Comparison of ENCODE assay signal across 18 cellular contexts in the genomic region with DNA sequence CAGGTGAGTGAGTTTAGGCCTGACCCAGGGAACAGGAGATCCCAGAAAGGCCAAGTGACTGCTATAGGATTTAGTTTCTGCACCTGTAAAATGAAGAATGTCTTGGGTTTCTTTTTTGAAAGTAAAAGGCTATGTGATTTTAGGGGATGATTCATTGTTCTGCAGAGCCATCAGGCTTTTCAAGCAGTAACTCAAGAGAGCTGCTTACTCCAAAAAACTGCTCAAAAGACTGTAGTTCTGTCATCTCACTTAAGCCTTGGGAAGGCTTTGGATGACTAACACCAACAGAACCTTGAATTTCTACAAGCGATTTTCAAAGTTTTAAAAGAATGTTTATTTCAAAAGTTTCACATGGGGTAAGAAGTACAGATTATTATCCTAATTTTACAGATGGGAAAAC.
A peak's percentile ranks its signal among the peaks of the same experiment; 100 is the strongest.
DNase-seq lines count a peak whose midpoint lies in the region; ATAC-seq and TF ChIP-seq lines count a peak whose summit lies in the region.
"Had no signal": no experiment of that assay in that cellular context is flagged by ENCODE, and none has a peak within 500 bp of the region (broad histone marks: within the 10 kb centered on the region; RNA-seq: fewer than 3 reads in every experiment).

No MANE protein-coding gene starts in this region.

- TF ChIP-seq POLR2A in transverse colon (IDR thresholded peaks at IDR 0.05): no peak

- no peak for DNase-seq in activated naive CD4-positive, alpha-beta T cell treated with anti-CD3 and anti-CD28 coated beads, Interleukin-2, amount 10 ng/mL, durations not matched to agents 7 days and 5 days
- DNase-seq in activated naive CD4-positive, alpha-beta T cell treated with Interleukin-2 at 50 U/mL for 16 hours: no peak
- DNase-seq in T-helper 17 cell: no peak
- no peak for DNase-seq in activated CD8-positive, alpha-beta T cell treated with anti-CD3 and anti-CD28 coated beads, Interleukin-2, amount 10 ng/mL, durations not matched to agents 7 days and 5 days
- DNase-seq in transverse colon: no peak
- DNase-seq in stimulated activated CD4-positive, alpha-beta T cell treated with anti-CD3 and anti-CD28 coated beads, Interleukin-4, amount 100 ng/mL, for 4 hours: no peak
- DNase-seq in cerebellum (ENCODE audit: low spot score): no peak
- DNase-seq: BE2C; CD4-positive, CD25-positive, alpha-beta regulatory T cell; DMS79; NCI-H1105; NCI-H146; NCI-H226; NCI-H524; NCI-H82; SIG-M5 had no signal

- H3K27ac ChIP-seq in transverse colon: peak overlapping the region; percentile 15 to 39 (median 34)
- H3K27ac ChIP-seq: KMS-11 had no signal

- H3K27me3 Mint-ChIP-seq in activated naive CD4-positive, alpha-beta T cell treated with anti-CD3 and anti-CD28 coated beads, Interleukin-2, amount 10 ng/mL, durations not matched to agents 7 days and 5 days: no peaks in the 10 kb centered on the region
- H3K27me3 Mint-ChIP-seq in T-helper 17 cell: no peaks in the 10 kb centered on the region
- H3K27me3 Mint-ChIP-seq in activated CD8-positive, alpha-beta T cell treated with anti-CD3 and anti-CD28 coated beads, Interleukin-2, amount 10 ng/mL, durations not matched to agents 7 days and 5 days (ENCODE audit: low read depth): no peaks in the 10 kb centered on the region
- H3K27me3 Mint-ChIP-seq: CD4-positive, CD25-positive, alpha-beta regulatory T cell had no signal

- no peaks in the 10 kb centered on the region for H3K9me3 Mint-ChIP-seq in activated naive CD4-positive, alpha-beta T cell treated with anti-CD3 and anti-CD28 coated beads, Interleukin-2, amount 10 ng/mL, durations not matched to agents 7 days and 5 days
- no peaks in the 10 kb centered on the region for H3K9me3 Mint-ChIP-seq in activated CD8-positive, alpha-beta T cell treated with anti-CD3 and anti-CD28 coated beads, Interleukin-2, amount 10 ng/mL, durations not matched to agents 7 days and 5 days (ENCODE audit: insufficient read depth)
- H3K9me3 Mint-ChIP-seq: CD4-positive, CD25-positive, alpha-beta regulatory T cell had no signal

- no peak for ATAC-seq in T-helper 17 cell
- ATAC-seq in activated CD8-positive, alpha-beta T cell treated with anti-CD3 and anti-CD28 coated beads, Interleukin-2, amount 10 ng/mL, durations not matched to agents 7 days and 5 days: no peak
- ATAC-seq: Panc1 had no signal

- peaks cover 40% of the 10 kb centered on the region for H3K36me3 Mint-ChIP-seq in activated naive CD4-positive, alpha-beta T cell treated with anti-CD3 and anti-CD28 coated beads, Interleukin-2, amount 10 ng/mL, durations not matched to agents 7 days and 5 days
- peaks cover 4% of the 10 kb centered on the region for H3K36me3 Mint-ChIP-seq in T-helper 17 cell (ENCODE audit: low read depth)
- H3K36me3 Mint-ChIP-seq in activated CD8-positive, alpha-beta T cell treated with anti-CD3 and anti-CD28 coated beads, Interleukin-2, amount 10 ng/mL, durations not matched to agents 7 days and 5 days (ENCODE audit: low read depth): peaks cover 54% of the 10 kb centered on the region

- TF ChIP-seq CTCF in transverse colon (IDR thresholded peaks at IDR 0.05): no peak

- H3K9me3 ChIP-seq in T-helper 17 cell (ENCODE audit: control insufficient read depth, low read length, poor library complexity, severe bottlenecking) (no peaks in the 10 kb centered on the region), transverse colon (no peaks in the 10 kb centered on the region)
- H3K9me3 ChIP-seq: BE2C had no signal

- H3K27ac Mint-ChIP-seq in activated naive CD4-positive, alpha-beta T cell treated with anti-CD3 and anti-CD28 coated beads, Interleukin-2, amount 10 ng/mL, durations not matched to agents 7 days and 5 days: peak overlapping the region; percentile 0
- H3K27ac Mint-ChIP-seq in T-helper 17 cell: peak overlapping the region; percentile 51
- peak overlapping the region; percentile 23 for H3K27ac Mint-ChIP-seq in activated CD8-positive, alpha-beta T cell treated with anti-CD3 and anti-CD28 coated beads, Interleukin-2, amount 10 ng/mL, durations not matched to agents 7 days and 5 days

- no peaks in the 10 kb centered on the region for H3K27me3 ChIP-seq in transverse colon
- H3K27me3 ChIP-seq: BE2C had no signal

- H3K36me3 ChIP-seq in transverse colon: peaks cover 0 to 4% (median 0%) of the 10 kb centered on the region in 4 donors
- H3K36me3 ChIP-seq: BE2C had no signal

- peaks cover 29% of the 10 kb centered on the region for H3K4me1 Mint-ChIP-seq in activated naive CD4-positive, alpha-beta T cell treated with anti-CD3 and anti-CD28 coated beads, Interleukin-2, amount 10 ng/mL, durations not matched to agents 7 days and 5 days
- H3K4me1 Mint-ChIP-seq in T-helper 17 cell: peaks cover 25% of the 10 kb centered on the region
- H3K4me1 Mint-ChIP-seq in activated CD8-positive, alpha-beta T cell treated with anti-CD3 and anti-CD28 coated beads, Interleukin-2, amount 10 ng/mL, durations not matched to agents 7 days and 5 days (ENCODE audit: low read depth): peaks cover 54% of the 10 kb centered on the region

- H3K4me3 Mint-ChIP-seq in activated naive CD4-positive, alpha-beta T cell treated with anti-CD3 and anti-CD28 coated beads, Interleukin-2, amount 10 ng/mL, durations not matched to agents 7 days and 5 days: no peak overlapping the region
- no peak overlapping the region for H3K4me3 Mint-ChIP-seq in T-helper 17 cell
- peak overlapping the region; percentile 17 for H3K4me3 Mint-ChIP-seq in activated CD8-positive, alpha-beta T cell treated with anti-CD3 and anti-CD28 coated beads, Interleukin-2, amount 10 ng/mL, durations not matched to agents 7 days and 5 days
- H3K4me3 Mint-ChIP-seq: CD4-positive, CD25-positive, alpha-beta regulatory T cell had no signal

- TF ChIP-seq EP300 in transverse colon (IDR thresholded peaks at IDR 0.05; ENCODE audit: low read depth): no peak

- CTCF ChIA-PET in activated naive CD4-positive, alpha-beta T cell treated with anti-CD3 and anti-CD28 coated beads, Interleukin-2, amount 10 ng/mL, durations not matched to agents 7 days and 5 days (lab: Charles Lee): interaction anchor here (0.5 to 2.3 kb wide), 3 partner anchors 18 to 96 kb away, joined by 4 to 10 read pairs (median 5); a partner anchor contains a TSS
- CTCF ChIA-PET in activated CD8-positive, alpha-beta T cell treated with anti-CD3 and anti-CD28 coated beads, Interleukin-2, amount 10 ng/mL, durations not matched to agents 7 days and 5 days (lab: Charles Lee): interaction anchor here (0.9 to 5.6 kb wide), 6 partner anchors 11 to 122 kb away, joined by 3 to 36 read pairs (median 4); a partner anchor contains a TSS

- peaks cover 0 to 31% (median 12%) of the 10 kb centered on the region in 4 donors for H3K4me1 ChIP-seq in transverse colon
- H3K4me1 ChIP-seq: BE2C had no signal

- 67 to 88% methylated on average over 1 of the region's 1 CpG for WGBS in transverse colon (ENCODE audit: low coverage in 1 of 2), 2 donors

- POLR2A ChIA-PET in activated CD8-positive, alpha-beta T cell treated with anti-CD3 and anti-CD28 coated beads, Interleukin-2, amount 10 ng/mL, durations not matched to agents 7 days and 5 days (lab: Charles Lee): interaction anchor here (0.7 to 1.1 kb wide), 2 partner anchors 96 to 361 kb away, joined by 3 to 4 read pairs; a partner anchor contains a TSS

- in situ Hi-C loops in transverse colon (cut with MboI; ENCODE audit: low pct_ligation_motif_present in 1 of 4, low pct_unique_long_range_greater_than_20kb in 1 of 4, low sequenced_read_pairs in 3 of 4): no loop called here

- no peak overlapping the region for H3K4me3 ChIP-seq in transverse colon

- intact Hi-C loops in transverse colon (cut with DNase I; ENCODE audit: low total_unique reads): no loop called here

Comparison
In these comparisons a context has a peak if more than half of its experiments do, and no peak if none do; other contexts are left out.
1. H3K27ac Mint-ChIP-seq: peak in every context shown above with its lines; median percentile 51 in T-helper 17 cell; 23 in activated CD8-positive, alpha-beta T cell treated with anti-CD3 and anti-CD28 coated beads, Interleukin-2, amount 10 ng/mL, durations not matched to agents 7 days and 5 days; 0 in activated naive CD4-positive, alpha-beta T cell treated with anti-CD3 and anti-CD28 coated beads, Interleukin-2, amount 10 ng/mL, durations not matched to agents 7 days and 5 days.